13 cellular contexts compared by ENCODE assay signal in the genomic region with DNA sequence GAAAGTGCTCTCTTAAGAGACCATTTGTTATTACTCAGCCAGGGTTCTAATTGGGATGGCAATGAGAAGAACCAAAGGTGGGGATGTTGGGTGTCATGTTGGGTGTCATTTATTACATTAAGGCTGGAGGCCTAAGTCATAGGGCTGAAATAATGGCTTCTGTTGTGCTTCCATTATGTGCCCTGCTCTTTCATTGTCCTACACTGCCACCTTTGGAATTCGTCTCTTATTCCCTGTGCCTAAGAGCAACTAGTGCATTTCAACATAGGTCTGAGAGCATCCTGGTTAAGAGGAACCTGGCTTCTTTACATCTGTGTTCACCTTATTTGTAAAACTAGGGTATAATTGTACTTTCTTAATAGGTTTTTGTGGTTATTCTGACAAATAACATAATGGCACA. TPM values are rescaled to one million over a fixed set of nuclear protein-coding genes. Genes with fewer than 3 reads are reported as not detected.
DNase-seq lines count a peak whose midpoint lies in the region; ATAC-seq, FAIRE-seq and TF ChIP-seq lines count a peak whose summit lies in the region.
"Had no signal": no experiment of that assay in that cellular context is flagged by ENCODE, and none has a peak within 500 bp of the region (broad histone marks: within the 10 kb centered on the region; RNA-seq: fewer than 3 reads in every experiment).

No MANE protein-coding gene starts in this region.

- 73% methylated on average over 1 of the region's 1 CpG; no CpG with 5 or more reads in 1 of the 2 experiments for WGBS in H1 (ENCODE audit: extremely low coverage in 1 of 2, insufficient coverage in 1 of 2, insufficient read length in 1 of 2, insufficient replicate concordance in 2 of 2, low coverage in 1 of 2, low lambda C conversion rate in 2 of 2, missing lambda C conversion rate in 1 of 2), 2 experiments

- H3K14ac ChIP-seq in H1 (ENCODE audit: insufficient read length), result no peak overlapping the region

- CTCF ChIA-PET in H1 (lab: Charles Lee; ENCODE audit: partially characterized antibody), result interaction anchor here (1.2 to 4.2 kb wide), 6 partner anchors 75 to 148 kb away, joined by 4 to 27 read pairs (median 5); a partner anchor contains a TSS

- no peak overlapping the region for H2BK20ac ChIP-seq in H1 (ENCODE audit: low read length)

- H3K23me2 ChIP-seq in H1 (ENCODE audit: low read depth, low read length), result no peaks in the 10 kb centered on the region; the same call in 1 of the 2 replicates

- H3K9me3 ChIP-seq in H1 (ENCODE audit: insufficient read depth in 2 of 2, low read depth in 1 of 2, low read length in 1 of 2), result no peaks in the 10 kb centered on the region
- H3K9me3 ChIP-seq: sigmoid colon, vagina had no signal

- no peaks in the 10 kb centered on the region for H3K27me3 ChIP-seq in H1 (replicated peaks in 1 of 4; ENCODE audit: control insufficient read depth in 3 of 4, extremely low read depth in 1 of 4, insufficient read depth in 3 of 4, low read length in 3 of 4)
- H3K27me3 ChIP-seq: sigmoid colon, vagina had no signal

- H3K79me1 ChIP-seq in H1 (ENCODE audit: low read depth, low read length), result no peaks in the 10 kb centered on the region

- peaks cover 27% of the 10 kb centered on the region for H3K36me3 Mint-ChIP-seq in osteocyte (ENCODE audit: unreplicated experiment)

- no peak overlapping the region for H3K56ac ChIP-seq in H1 (replicated peaks; ENCODE audit: insufficient read length, low read depth, low read length)

- H4K91ac ChIP-seq in H1 (replicated peaks; ENCODE audit: insufficient read length, low read length), result no peak overlapping the region

- H4K5ac ChIP-seq in H1 (ENCODE audit: insufficient read length, low read depth, low read length), result no peak overlapping the region

- no peak overlapping the region for H3K4me3 ChIP-seq in H1 (ENCODE audit: extremely low read depth in 1 of 4, insufficient read depth in 2 of 4, low read depth in 3 of 4, low read length in 4 of 4)
- H3K4me3 ChIP-seq: sigmoid colon, vagina had no signal

- TF ChIP-seq EP300 in H1 (IDR thresholded peaks at IDR 0.05; ENCODE audit: borderline replicate concordance in 1 of 2, low read depth in 2 of 2, low read length in 2 of 2), result no peak

- FAIRE-seq in H1 (lab: Jason Lieb, UNC), result no peak
- FAIRE-seq: GM12892 had no signal

- no peak overlapping the region for H3K27ac ChIP-seq in H1 (ENCODE audit: low read depth, low read length)
- H3K27ac ChIP-seq: sigmoid colon, vagina had no signal

- no peak overlapping the region for H3K18ac ChIP-seq in H1 (ENCODE audit: extremely low read depth, low read length)

- H3K4ac ChIP-seq in H1 (replicated peaks; ENCODE audit: insufficient read length, low read depth, low read length), result no peak overlapping the region

- peak; percentile 70 to 75 for TF ChIP-seq RAD21 in H1 (IDR thresholded peaks at IDR 0.05 in 1 of 2, conservative IDR thresholded peaks at IDR 0.05 in 1 of 2; ENCODE audit: low read depth in 2 of 2, low read length in 2 of 2)

- no peak overlapping the region for H2BK5ac ChIP-seq in H1 (ENCODE audit: low read depth, low read length)

- H2AK5ac ChIP-seq in H1 (ENCODE audit: low read depth, low read length), result no peak overlapping the region

- H3K4me1 Mint-ChIP-seq in osteocyte (ENCODE audit: unreplicated experiment), result peaks cover 15% of the 10 kb centered on the region

- DNase-seq in SHP77 (lab: John Stamatoyannopoulos, UW), result peak; percentile 17 to 36
- no peak for DNase-seq in SHP77 treated with DMSO at 0.1 percent for 48 hours (lab: John Stamatoyannopoulos, UW)
- DNase-seq in MV-4-11 (lab: John Stamatoyannopoulos, UW), result peak; percentile 16
- no peak for DNase-seq in H1 (ENCODE audit: low read depth in 1 of 2, low spot score in 2 of 2)
- DNase-seq in osteocyte (ENCODE audit: extremely low spot score, unreplicated experiment), result no peak
- DNase-seq in AG20443 (ENCODE audit: low spot score), result no peak
- no peak for DNase-seq in stimulated activated CD4-positive, alpha-beta T cell treated with anti-CD3 and anti-CD28 coated beads, Interleukin-12 subunit alpha, Interleukin-12 subunit beta, amount 100 ng/mL, for 4 hours
- DNase-seq: NK-92 treated with Interleukin-12 subunit alpha and Interleukin-12 subunit beta, amount 100 ng/mL, for 24 hours; sigmoid colon had no signal

- H2BK12ac ChIP-seq in H1 (ENCODE audit: low read depth, low read length), result no peak overlapping the region

- no peak overlapping the region for H3K23ac ChIP-seq in H1 (ENCODE audit: insufficient read length)

- TF ChIP-seq POLR2A in H1 (IDR thresholded peaks at IDR 0.05; ENCODE audit: control extremely low read depth in 1 of 2, low read depth in 2 of 2, low read length in 2 of 2), result no peak

- no peaks in the 10 kb centered on the region for H3K79me2 ChIP-seq in H1 (ENCODE audit: control insufficient read depth in 1 of 2, insufficient read depth in 2 of 2, low read length in 2 of 2)

- no peak overlapping the region for H3K4me3 Mint-ChIP-seq in osteocyte (ENCODE audit: unreplicated experiment)
- H3K4me3 Mint-ChIP-seq: CD8-positive, alpha-beta memory T cell had no signal

- no peak overlapping the region for H4K8ac ChIP-seq in H1 (ENCODE audit: extremely low read depth, insufficient read depth, low read length)

- POLR2A ChIA-PET in H1 (lab: Charles Lee; ENCODE audit: partially characterized antibody), result no interaction called here

- H3K36me3 ChIP-seq in H1 (ENCODE audit: control insufficient read depth in 2 of 4, insufficient read depth in 4 of 4, low read length in 3 of 4), result peaks cover 0 to 19% (median 4%) of the 10 kb centered on the region in 4 experiments; a peak in 5 of 8 replicates

- no peak for ATAC-seq in HG02642 (IDR thresholded peaks at IDR 0.05; ENCODE audit: poor library complexity, unreplicated experiment)

- no peak overlapping the region for H3K27ac Mint-ChIP-seq in osteocyte (ENCODE audit: unreplicated experiment)

- H3K4me1 ChIP-seq in H1 (replicated peaks in 1 of 4; ENCODE audit: control insufficient read depth in 3 of 4, insufficient read depth in 4 of 4, low read length in 3 of 4), result no peaks in the 10 kb centered on the region
- H3K4me1 ChIP-seq: sigmoid colon, vagina had no signal

- no peaks in the 10 kb centered on the region for H3K9me3 Mint-ChIP-seq in osteocyte (ENCODE audit: unreplicated experiment)
- H3K9me3 Mint-ChIP-seq: CD8-positive, alpha-beta memory T cell had no signal

- no peak overlapping the region for H3K9ac ChIP-seq in H1 (replicated peaks in 1 of 4; ENCODE audit: extremely low read depth in 1 of 4, low read depth in 3 of 4, low read length in 3 of 4)

- H2BK15ac ChIP-seq in H1 (ENCODE audit: low read length), result no peak overlapping the region

- H2AFZ ChIP-seq in H1 (ENCODE audit: low read length), result no peak overlapping the region

- no peak overlapping the region for H2BK120ac ChIP-seq in H1 (replicated peaks; ENCODE audit: low read depth, low read length)

- no peaks in the 10 kb centered on the region for H3K27me3 Mint-ChIP-seq in osteocyte (ENCODE audit: unreplicated experiment)
- H3K27me3 Mint-ChIP-seq: CD8-positive, alpha-beta memory T cell had no signal

- TF ChIP-seq CTCF in H1 (IDR thresholded peaks at IDR 0.05; ENCODE audit: control extremely low read depth in 1 of 3, insufficient read depth in 1 of 3, low read depth in 1 of 3, low read length in 3 of 3) (peak in 2 of 3 experiments; percentile 19 to 49; a peak in 2 of 4 replicates), osteocyte (IDR thresholded peaks at IDR 0.05) (peak; percentile 15)

- H3K4me2 ChIP-seq in H1 (ENCODE audit: insufficient read depth in 1 of 2, low read depth in 2 of 2, low read length in 2 of 2), result no peak overlapping the region

- no peaks in the 10 kb centered on the region for H4K20me1 ChIP-seq in H1 (replicated peaks in 1 of 2; ENCODE audit: control insufficient read depth in 1 of 2, insufficient read depth in 2 of 2, low read length in 2 of 2)

TF ChIP-seq in H1, 55 proteins besides CTCF, POLR2A, EP300 and RAD21:
- TF ChIP-seq EZH2 (IDR thresholded peaks at IDR 0.05; ENCODE audit: low read depth, low read length, severe bottlenecking) (no peak), YY1 (IDR thresholded peaks at IDR 0.05; ENCODE audit: low read depth, low read length) (peak; percentile 34; the same call in 1 of the 2 replicates), SRF (IDR thresholded peaks at IDR 0.05; ENCODE audit: low read depth, low read length) (no peak)

RNA-seq across cellular contexts. Expression of a gene that starts 32.2 kb away (rescaled TPM):
- 15.5 and 16.4 TPM in 2 replicates for total RNA-seq in H1 (2021; fragmentation: NEBNext Ultra II Directional; extraction: Animal tissue kit (Norgen Biotek cat#: 25700))
- polyA plus RNA-seq in H1 (2011; rRNA removed), result 3.2 and 3.8 TPM in 2 replicates
- polyA plus RNA-seq in H1 (2011; cell fraction: cytosol; rRNA removed), result 4.9 TPM
- 7.1 TPM for polyA plus RNA-seq in H1 (2011; cell fraction: nucleus; rRNA removed)
- polyA plus RNA-seq in H1 (2012, experiment 1 of 2), result 5.6 to 8.4 TPM (median 7.2 TPM) in 4 replicates
- polyA plus RNA-seq in H1 (2012, experiment 2 of 2), result 0.93 TPM
- polyA plus RNA-seq in H1 (2013, experiment 1 of 2), result 13.9 TPM
- 13.1 TPM for polyA plus RNA-seq in H1 (2013, experiment 2 of 2)
- polyA minus RNA-seq in H1 (2011; rRNA and poly(A)+ RNA removed), result 11.0 and 15.1 TPM in 2 replicates
- 4.0 TPM for polyA minus RNA-seq in H1 (2011; cell fraction: cytosol; rRNA and poly(A)+ RNA removed)
- polyA minus RNA-seq in H1 (2011; cell fraction: nucleus; rRNA and poly(A)+ RNA removed), result 15.7 TPM
- total RNA-seq in osteocyte, result 24.0 and 25.4 TPM in 2 replicates

Comparison
In these comparisons a context has a peak if more than half of its experiments do, and no peak if none do; other contexts are left out.
1. DNase-seq: peak in SHP77 (2 of 2) and MV-4-11 (single experiment); none in SHP77 treated with DMSO at 0.1 percent for 48 hours (single experiment), H1 (0 of 2), osteocyte (single experiment), AG20443 (single experiment) and stimulated activated CD4-positive, alpha-beta T cell treated with anti-CD3 and anti-CD28 coated beads, Interleukin-12 subunit alpha, Interleukin-12 subunit beta, amount 100 ng/mL, for 4 hours (single experiment).